ENCODE assay signal across 25 cellular contexts in genomic region chr15:82660378-82660777, GRCh38. TPM values are rescaled to one million over a fixed set of nuclear protein-coding genes. Genes with fewer than 3 reads are reported as not detected.
"Had no signal": no experiment of that assay in that cellular context is flagged by ENCODE, and none has a peak within 500 bp of the region (broad histone marks: within the 10 kb centered on the region; RNA-seq: fewer than 3 reads in every experiment).

No MANE protein-coding gene starts in this region.

- H3K27ac ChIP-seq: SJSA1, SK-N-MC had no signal

- H3K4me1 ChIP-seq: SJSA1 had no signal

- DNase-seq: KBM-7, MV-4-11, NCI-H1048, NCI-H1105, NCI-H1417, NCI-H1436 treated with DMSO at 0.1 percent for 48 hours, NCI-H1694, NCI-H187 treated with DMSO at 0.1 percent for 48 hours, NCI-H2029 treated with DMSO at 0.1 percent for 48 hours, NCI-H2107, NCI-H2171, NCI-H226, NCI-H446, NCI-H510A, NCI-H524 treated with DMSO at 0.1 percent for 48 hours, NCI-H69, NCI-H774, Right ventricle myocardium superior, RPMI8226, SIG-M5, SW 1271 had no signal

- H3K36me3 ChIP-seq: SJSA1 had no signal

- H3K9me3 ChIP-seq: SJSA1 had no signal

- H3K27me3 ChIP-seq: SJSA1 had no signal

- H3K4me3 ChIP-seq: SJSA1, SK-N-MC had no signal

RNA-seq across cellular contexts. Expression of gene CPEB1, which starts 13.2 kb away (rescaled TPM):
- total RNA-seq: HT-29, MCF 10A had no signal

RNA-seq across cellular contexts. Expression of gene AP3B2, which starts 49.3 kb away (rescaled TPM):
- total RNA-seq: HT-29 had no signal
